ENCODE assay signal across 10 cellular contexts in the genomic region with DNA sequence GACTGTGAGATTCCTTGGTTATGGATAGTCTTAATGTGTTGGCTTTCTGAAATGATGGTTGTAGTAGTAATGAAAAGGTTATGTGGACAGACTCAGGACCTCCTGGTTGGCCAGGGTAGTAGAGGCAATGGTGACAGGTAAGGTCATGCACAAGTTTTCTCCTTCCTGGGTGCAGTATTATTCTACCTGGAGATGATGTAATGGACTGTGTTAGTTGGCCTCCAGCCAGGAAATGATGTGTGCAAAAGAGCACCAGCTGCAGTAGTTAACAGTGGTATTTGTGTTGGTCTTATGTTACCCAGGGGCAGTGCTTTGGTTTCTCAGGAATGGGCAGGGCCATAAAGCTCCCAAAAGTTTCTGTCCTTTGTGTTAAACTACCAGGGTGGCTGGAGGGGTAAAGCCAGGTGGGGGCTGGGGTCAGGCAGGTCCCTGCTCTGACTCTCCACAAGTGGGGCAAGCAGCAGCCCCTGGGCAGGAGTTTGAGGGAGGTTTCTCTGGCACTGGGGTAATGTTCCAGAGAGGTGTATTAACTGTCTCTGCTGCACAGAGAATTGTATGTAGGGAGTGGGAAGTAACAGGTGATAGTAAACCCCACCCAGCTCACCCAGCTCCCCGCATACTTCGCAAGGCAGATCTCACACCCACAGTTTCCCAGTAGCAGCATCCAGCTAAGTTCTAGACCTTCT. TPM values are rescaled to one million over a fixed set of nuclear protein-coding genes. Genes with fewer than 3 reads are reported as not detected.
DNase-seq lines count a peak whose midpoint lies in the region; ATAC-seq, FAIRE-seq and TF ChIP-seq lines count a peak whose summit lies in the region.
"Had no signal": no experiment of that assay in that cellular context is flagged by ENCODE, and none has a peak within 500 bp of the region (broad histone marks: within the 10 kb centered on the region; RNA-seq: fewer than 3 reads in every experiment).

No MANE protein-coding gene starts in this region.

- 0 out of 2 replicates have a peak, but pooled peaks cover 7% of the 10 kb centered on the region for H3K4me1 ChIP-seq in MM.1S (ENCODE audit: low read length)
- H3K4me1 ChIP-seq in keratinocyte (ENCODE audit: control insufficient read depth, extremely low read depth, insufficient read depth, low read length), result peaks cover 25% of the 10 kb centered on the region
- H3K4me1 ChIP-seq: tibial nerve had no signal

- H3K4me3 ChIP-seq in MM.1S (ENCODE audit: low read length) (no peak overlapping the region), keratinocyte (ENCODE audit: control insufficient read depth in 2 of 3, extremely low read depth in 1 of 3, insufficient read depth in 2 of 3, low read depth in 1 of 3, low read length in 3 of 3) (no peak overlapping the region)
- H3K4me3 ChIP-seq: heart left ventricle, tibial nerve had no signal

- no peaks in the 10 kb centered on the region for H3K9me3 ChIP-seq in MM.1S (replicated peaks; ENCODE audit: insufficient read depth, low read length)
- H3K9me3 ChIP-seq in keratinocyte (ENCODE audit: control insufficient read depth, low read depth, low read length), result no peaks in the 10 kb centered on the region
- H3K9me3 ChIP-seq: heart left ventricle, tibial nerve had no signal

- TF ChIP-seq CTCF in MM.1S (IDR thresholded peaks at IDR 0.05; ENCODE audit: low read length) (no peak), keratinocyte (optimal IDR thresholded peaks at IDR 0.05 in 1 of 3, IDR thresholded peaks at IDR 0.05 in 1 of 3, conservative IDR thresholded peaks at IDR 0.05 in 1 of 3; ENCODE audit: extremely low read depth in 1 of 3, insufficient read depth in 2 of 3, low read length in 3 of 3) (no peak)

- H3K9ac ChIP-seq in MM.1S (ENCODE audit: low read length), result no peak overlapping the region
- peak overlapping the region; percentile 57 for H3K9ac ChIP-seq in keratinocyte (ENCODE audit: control insufficient read depth, extremely low read depth, insufficient read depth, low read length)

- no peaks in the 10 kb centered on the region for H3F3A ChIP-seq in MM.1S (ENCODE audit: insufficient read depth, low read length)

- no peak for ATAC-seq in HG03457 (IDR thresholded peaks at IDR 0.05; ENCODE audit: unreplicated experiment)
- ATAC-seq in GM21825 (IDR thresholded peaks at IDR 0.05; ENCODE audit: unreplicated experiment), result no peak

- H3K27ac ChIP-seq in MM.1S (ENCODE audit: low read length) (peak overlapping the region; percentile 2; the same call in 1 of the 2 replicates), keratinocyte (ENCODE audit: control insufficient read depth, insufficient read depth, low read length) (peak overlapping the region; percentile 65)
- H3K27ac ChIP-seq: heart left ventricle, tibial nerve had no signal

- H3K27me3 ChIP-seq in MM.1S (replicated peaks; ENCODE audit: insufficient read depth, low read length), result no peaks in the 10 kb centered on the region
- no peaks in the 10 kb centered on the region for H3K27me3 ChIP-seq in keratinocyte (ENCODE audit: control insufficient read depth, extremely low read depth, insufficient read depth, low read length)
- H3K27me3 ChIP-seq: heart left ventricle, tibial nerve had no signal

- peak; percentile 86 for FAIRE-seq in keratinocyte (lab: Jason Lieb, UNC)

- no peaks in the 10 kb centered on the region for H3K9me2 ChIP-seq in MM.1S (replicated peaks; ENCODE audit: insufficient read depth, low read length)

- H3K79me2 ChIP-seq in MM.1S (ENCODE audit: low read length), result no peaks in the 10 kb centered on the region
- H3K79me2 ChIP-seq in keratinocyte (ENCODE audit: control insufficient read depth, insufficient read depth, low read length), result peaks cover 10% of the 10 kb centered on the region

- DNase-seq in COR-L47 (lab: John Stamatoyannopoulos, UW) (peak; percentile 80), MM.1S (no peak), SHP77 treated with DMSO at 0.1 percent for 48 hours (lab: John Stamatoyannopoulos, UW) (peak; percentile 81), keratinocyte (ENCODE audit: low read depth, low spot score) (peak; percentile 71), NCI-H1930 (lab: John Stamatoyannopoulos, UW) (no peak)
- no peak for DNase-seq in activated CD4-positive, alpha-beta T cell treated with anti-CD3 and anti-CD28 coated beads for 48 hours

- dilution Hi-C loops in keratinocyte (cut with MboI; ENCODE audit: extremely low pct_ligation_motif_present, low sequenced_read_pairs), result no loop called here

- H3K36me3 ChIP-seq in MM.1S (replicated peaks; ENCODE audit: insufficient read depth, low read length) (no peaks in the 10 kb centered on the region), keratinocyte (ENCODE audit: control insufficient read depth in 2 of 2, extremely low read depth in 1 of 2, insufficient read depth in 2 of 2, low read length in 2 of 2) (peaks cover 4 to 6% of the 10 kb centered on the region in 2 experiments)

- H2AFZ ChIP-seq in MM.1S (ENCODE audit: low read length) (no peak overlapping the region), keratinocyte (ENCODE audit: control insufficient read depth, low read length) (no peak overlapping the region)

- H4K20me1 ChIP-seq in MM.1S (ENCODE audit: insufficient read depth, low read length) (no peaks in the 10 kb centered on the region), keratinocyte (ENCODE audit: control insufficient read depth, extremely low read depth, insufficient read depth, low read length) (peaks cover 3% of the 10 kb centered on the region)

- no peaks in the 10 kb centered on the region for H3K9me1 ChIP-seq in keratinocyte (ENCODE audit: control insufficient read depth, extremely low read depth, insufficient read depth, low read length)

- H3K4me2 ChIP-seq in MM.1S (ENCODE audit: low read depth, low read length) (no peak overlapping the region), keratinocyte (ENCODE audit: control insufficient read depth, extremely low read depth, insufficient read depth, low read depth, low read length) (peak overlapping the region; percentile 63)

RNA-seq across cellular contexts. Expression of gene GPR22, which starts 36.3 kb away (rescaled TPM):
- polyA plus RNA-seq in keratinocyte, result not detected in 3 replicates
- polyA plus RNA-seq in keratinocyte (2011; ENCODE audit: low read depth), result not detected
- polyA plus RNA-seq in keratinocyte (2011; cell fraction: cytosol; rRNA removed), result not detected in 2 replicates
- not detected in 2 replicates for polyA plus RNA-seq in keratinocyte (2011; cell fraction: nucleus; rRNA removed)
- polyA plus RNA-seq in keratinocyte (2012; ENCODE audit: low replicate concordance), result 0.27 TPM in 1 of 2 replicates, not detected in the other
- not detected in 3 replicates for polyA minus RNA-seq in keratinocyte
- polyA minus RNA-seq in keratinocyte (2011; cell fraction: cytosol; rRNA and poly(A)+ RNA removed), result not detected
- polyA minus RNA-seq in keratinocyte (2011; cell fraction: nucleus; rRNA and poly(A)+ RNA removed), result not detected in 2 replicates

RNA-seq across cellular contexts. Expression of gene COG5, which starts 57.6 kb away (rescaled TPM):
- 37.2 to 50.7 TPM (median 42.6 TPM) in 3 replicates for polyA plus RNA-seq in keratinocyte
- 70.0 TPM for polyA plus RNA-seq in keratinocyte (2011; ENCODE audit: low read depth)
- polyA plus RNA-seq in keratinocyte (2011; cell fraction: cytosol; rRNA removed), result 23.3 and 49.2 TPM in 2 replicates
- polyA plus RNA-seq in keratinocyte (2011; cell fraction: nucleus; rRNA removed), result 39.2 and 51.6 TPM in 2 replicates
- polyA plus RNA-seq in keratinocyte (2012; ENCODE audit: low replicate concordance), result 16.5 and 34.1 TPM in 2 replicates
- polyA minus RNA-seq in keratinocyte, result 13.2 to 125 TPM (median 76.5 TPM) in 3 replicates
- 21.5 TPM for polyA minus RNA-seq in keratinocyte (2011; cell fraction: cytosol; rRNA and poly(A)+ RNA removed)
- polyA minus RNA-seq in keratinocyte (2011; cell fraction: nucleus; rRNA and poly(A)+ RNA removed), result 34.6 and 89.1 TPM in 2 replicates

RNA-seq across cellular contexts. Expression of gene DUS4L, which starts 57.6 kb away (rescaled TPM):
- polyA plus RNA-seq in keratinocyte, result 4.4 to 11.3 TPM (median 6.5 TPM) in 3 replicates
- 11.4 TPM for polyA plus RNA-seq in keratinocyte (2011; ENCODE audit: low read depth)
- 5.2 and 8.3 TPM in 2 replicates for polyA plus RNA-seq in keratinocyte (2011; cell fraction: cytosol; rRNA removed)
- polyA plus RNA-seq in keratinocyte (2011; cell fraction: nucleus; rRNA removed), result 7.6 and 8.3 TPM in 2 replicates
- 6.8 and 7.6 TPM in 2 replicates for polyA plus RNA-seq in keratinocyte (2012; ENCODE audit: low replicate concordance)
- polyA minus RNA-seq in keratinocyte, result 0.95 to 7.5 TPM (median 2.7 TPM) in 3 replicates
- polyA minus RNA-seq in keratinocyte (2011; cell fraction: cytosol; rRNA and poly(A)+ RNA removed), result 2.7 TPM
- 6.8 and 7.5 TPM in 2 replicates for polyA minus RNA-seq in keratinocyte (2011; cell fraction: nucleus; rRNA and poly(A)+ RNA removed)

Comparison
In these comparisons a context has a peak if more than half of its experiments do, and no peak if none do; other contexts are left out.
1. DNase-seq: peak in COR-L47 (single experiment), SHP77 treated with DMSO at 0.1 percent for 48 hours (single experiment) and keratinocyte (single experiment); none in MM.1S (single experiment), NCI-H1930 (0 of 2) and activated CD4-positive, alpha-beta T cell treated with anti-CD3 and anti-CD28 coated beads for 48 hours (single experiment).